Comparison of ENCODE assay signal across 27 cellular contexts in genomic region chr21:45094412-45094811, GRCh38. TPM values are rescaled to one million over a fixed set of nuclear protein-coding genes. Genes with fewer than 3 reads are reported as not detected.
DNase-seq lines count a peak whose midpoint lies in the region; ATAC-seq and TF ChIP-seq lines count a peak whose summit lies in the region.
"Had no signal": no experiment of that assay in that cellular context is flagged by ENCODE, and none has a peak within 500 bp of the region (broad histone marks: within the 10 kb centered on the region; RNA-seq: fewer than 3 reads in every experiment).

No MANE protein-coding gene starts in this region.

- H3K4me3 ChIP-seq in lower lobe of right lung (no peak overlapping the region), brain microvascular endothelial cell (ENCODE audit: low read depth, low read length) (no peak overlapping the region)
- H3K4me3 ChIP-seq: adrenal gland, esophagus squamous epithelium, HAP-1 had no signal

- ATAC-seq in Right ventricle myocardium inferior (peak; percentile 25), Right ventricle myocardium superior (ENCODE audit: poor library complexity) (peak; percentile 37), lower lobe of right lung (no peak), GM18870 (IDR thresholded peaks at IDR 0.05; ENCODE audit: unreplicated experiment) (no peak), HG03521 (IDR thresholded peaks at IDR 0.05; ENCODE audit: unreplicated experiment) (no peak)
- ATAC-seq: CD8-positive, alpha-beta T cell; foreskin keratinocyte; sciatic nerve; upper lobe of right lung had no signal

- no peaks in the 10 kb centered on the region for H3K9me3 ChIP-seq in lower lobe of right lung
- H3K9me3 ChIP-seq: adrenal gland, esophagus squamous epithelium, HAP-1, neutrophil, upper lobe of right lung had no signal

- in situ Hi-C loops in brain microvascular endothelial cell (cut with HindIII; ENCODE audit: low pct_ligation_motif_present, low sequenced_read_pairs), result no loop called here

- peaks cover 88% of the 10 kb centered on the region for H3K4me1 ChIP-seq in lower lobe of right lung
- H3K4me1 ChIP-seq: foreskin keratinocyte, HAP-1 had no signal

- intact Hi-C loops in Right ventricle myocardium inferior (cut with DNase I) (loop anchor here (5.0 kb wide), 1 partner anchor 33 kb away; no protein-coding TSS in a partner anchor), cardiac septum (cut with DNase I) (no loop called here), Right ventricle myocardium superior (cut with DNase I) (no loop called here), lower lobe of right lung (cut with DNase I) (no loop called here)

- H3K27me3 ChIP-seq in lower lobe of right lung (ENCODE audit: low read depth) (no peaks in the 10 kb centered on the region), brain microvascular endothelial cell (replicated peaks) (no peaks in the 10 kb centered on the region)
- H3K27me3 ChIP-seq: adrenal gland, esophagus squamous epithelium, foreskin keratinocyte, upper lobe of right lung had no signal

- peak overlapping the region; percentile 78 for H3K27ac ChIP-seq in lower lobe of right lung
- H3K27ac ChIP-seq in brain microvascular endothelial cell, result no peak overlapping the region
- H3K27ac ChIP-seq: adrenal gland, foreskin keratinocyte, neutrophil, upper lobe of right lung had no signal

- TF ChIP-seq CTCF in lower lobe of right lung (IDR thresholded peaks at IDR 0.05) (no peak), brain microvascular endothelial cell (IDR thresholded peaks at IDR 0.05; ENCODE audit: low read depth, low read length, missing control alignments) (no peak)

- H3K36me3 ChIP-seq in lower lobe of right lung (no peaks in the 10 kb centered on the region), brain microvascular endothelial cell (replicated peaks) (peaks cover 2% of the 10 kb centered on the region)
- H3K36me3 ChIP-seq: adrenal gland, esophagus squamous epithelium, HAP-1, neutrophil, upper lobe of right lung had no signal

- DNase-seq in Right ventricle myocardium inferior (ENCODE audit: missing footprints) (no peak), cardiac septum (ENCODE audit: low spot score) (no peak), Right ventricle myocardium superior (no peak), lower lobe of right lung (no peak), mesenteric fat pad (ENCODE audit: low spot score) (no peak), brain microvascular endothelial cell (no peak)
- DNase-seq: activated CD4-positive, alpha-beta T cell treated with anti-CD3 and anti-CD28 coated beads, Interleukin-2, amount 50 U/mL, for 48 hours; activated CD4-positive, CD25-positive, alpha-beta regulatory T cell treated with anti-CD3 and anti-CD28 coated beads, Interleukin-2, amount 50 U/mL, for 72 hours; activated CD8-positive, alpha-beta memory T cell treated with anti-CD3 and anti-CD28 coated beads, Interleukin-2, amount 50 U/mL, for 4 hours; activated naive CD4-positive, alpha-beta T cell treated with anti-CD3 and anti-CD28 coated beads, Interleukin-2, amount 10 ng/mL, durations not matched to agents 7 days and 5 days; CD8-positive, alpha-beta T cell; endodermal cell; esophagus squamous epithelium; foreskin keratinocyte; KBM-7; MM.1S; NCI-H2029; NCI-H524; stimulated activated CD4-positive, alpha-beta T cell treated with anti-CD3 and anti-CD28 coated beads, Interleukin-4, amount 100 ng/mL, for 24 hours; T-helper 2 cell; upper lobe of right lung had no signal

RNA-seq across cellular contexts. Expression of gene ADARB1, which starts 20.0 kb away (rescaled TPM):
- total RNA-seq in Right ventricle myocardium inferior (15.1 TPM), cardiac septum (13.7 TPM), Right ventricle myocardium superior (11.6 TPM), lower lobe of right lung (48.2 TPM), mesenteric fat pad (39.6 TPM)

Comparison
In these comparisons a context has a peak if more than half of its experiments do, and no peak if none do; other contexts are left out.
1. ATAC-seq: peak in Right ventricle myocardium inferior (single experiment) and Right ventricle myocardium superior (single experiment); none in lower lobe of right lung (0 of 2), GM18870 (single experiment) and HG03521 (single experiment).